In the genomic region with DNA sequence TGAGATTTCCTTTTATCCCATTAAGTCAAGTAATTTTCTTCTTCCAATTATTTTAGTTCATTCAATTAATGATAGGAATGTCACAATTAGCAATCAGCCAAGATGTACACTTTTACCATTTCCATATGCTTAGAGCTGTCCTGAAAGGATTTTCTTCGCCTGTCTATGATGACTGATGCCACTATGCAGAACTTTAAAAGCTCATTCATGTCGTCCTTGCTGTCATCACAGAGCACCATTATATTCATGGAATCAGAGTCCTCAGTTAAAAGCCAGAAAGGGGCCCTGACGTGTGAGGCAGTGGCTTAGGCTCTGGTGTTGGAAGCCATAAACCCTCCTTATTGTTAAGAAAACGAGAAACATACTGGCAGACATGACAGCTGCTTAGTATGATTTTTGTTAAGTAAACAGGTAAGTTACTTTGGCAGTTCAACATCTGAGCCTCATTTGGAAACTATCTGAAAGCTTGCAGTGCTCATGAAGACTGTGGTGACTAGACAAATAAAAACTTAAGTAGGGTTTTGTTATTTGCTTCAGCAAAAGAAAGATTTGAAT, we compare ENCODE assay signal across 23 cellular contexts.
"Had no signal": no experiment of that assay in that cellular context is flagged by ENCODE, and none has a peak within 500 bp of the region (broad histone marks: within the 10 kb centered on the region; RNA-seq: fewer than 3 reads in every experiment).

No MANE protein-coding gene starts in this region.

- H3K4me3 ChIP-seq: colonic mucosa, esophagus muscularis mucosa, gastroesophageal sphincter, heart left ventricle, hepatocyte, left lung, lower lobe of right lung, mucosa of descending colon had no signal

- H3K36me3 ChIP-seq: colonic mucosa, esophagus muscularis mucosa, gastroesophageal sphincter, heart left ventricle, left lung, lower lobe of right lung had no signal

- H3K27me3 ChIP-seq: colonic mucosa, esophagus muscularis mucosa, foreskin keratinocyte, gastroesophageal sphincter, heart left ventricle, hepatocyte, left lung had no signal

- DNase-seq: cerebellar nuclear complex; colonic mucosa; cortex of kidney; effector CD4-positive, alpha-beta T cell; effector memory CD4-positive, alpha-beta T cell; foreskin keratinocyte; heart left ventricle; hypothalamus; immature natural killer cell; islet precursor cell; kidney; kidney glomerular epithelial cell; left cardiac atrium; left lung; left ventricle myocardium superior; lower lobe of right lung; mesenchymal stem cell; mucosa of descending colon had no signal

- H3K4me1 ChIP-seq: colonic mucosa, gastroesophageal sphincter, heart left ventricle, left lung, lower lobe of right lung had no signal

- H3K4me2 ChIP-seq: hepatocyte had no signal

- H3K9me3 ChIP-seq: colonic mucosa, esophagus muscularis mucosa, gastroesophageal sphincter, heart left ventricle, left lung, lower lobe of right lung, mucosa of descending colon had no signal

- H2AFZ ChIP-seq: hepatocyte had no signal

- FAIRE-seq: frontal cortex, kidney had no signal

- ATAC-seq: foreskin keratinocyte, gastroesophageal sphincter, heart left ventricle, left cardiac atrium, left lung, left ventricle myocardium superior, lower lobe of right lung, mucosa of descending colon had no signal

- H3K27ac ChIP-seq: colonic mucosa, epithelial cell of prostate, esophagus muscularis mucosa, foreskin keratinocyte, gastroesophageal sphincter, heart left ventricle, hepatocyte, left lung, lower lobe of right lung had no signal
